Comparison of ENCODE assay signal across 8 cellular contexts in genomic region chr2:234500394-234501006, GRCh38. TPM values are rescaled to one million over a fixed set of nuclear protein-coding genes. Genes with fewer than 3 reads are reported as not detected.
DNase-seq lines count a peak whose midpoint lies in the region; ATAC-seq and TF ChIP-seq lines count a peak whose summit lies in the region.

No MANE protein-coding gene starts in this region.

- peaks cover 21 to 36% (median 33%) of the 10 kb centered on the region in 3 donors for H3K27me3 Mint-ChIP-seq in CD14-positive monocyte (ENCODE audit: low read depth in 3 of 3)
- H3K27me3 Mint-ChIP-seq in activated T-cell treated with anti-CD3 and anti-CD28 coated beads, Interleukin-2, amount 50 U/mL, for 72 hours (ENCODE audit: low read depth) = no peaks in the 10 kb centered on the region

- 45 to 54% (median 51%) methylated on average over 9 of the region's 9 CpGs for WGBS in ovary, 3 donors

- intact Hi-C loops in CD14-positive monocyte (cut with micrococcal nuclease) (loop anchor here (5.0 to 10.0 kb wide), 4 partner anchors 213 to 656 kb away; no protein-coding TSS in a partner anchor), ovary (cut with DNase I) (no loop called here)

- TF ChIP-seq EP300 in ovary (IDR thresholded peaks at IDR 0.05) = no peak

- H3K9me2 ChIP-seq in OCI-LY1 (ENCODE audit: low read depth, low read length) = no peaks in the 10 kb centered on the region

- H3K36me3 ChIP-seq in OCI-LY1 (ENCODE audit: insufficient read depth, low read length) (no peaks in the 10 kb centered on the region), ovary (no peaks in the 10 kb centered on the region)

- H3K27ac Mint-ChIP-seq in CD14-positive monocyte = peak overlapping the region in 1 of 7 donors; percentile 83
- H3K27ac Mint-ChIP-seq in activated T-cell treated with anti-CD3 and anti-CD28 coated beads, Interleukin-2, amount 50 U/mL, for 72 hours = peak overlapping the region; percentile 64

- H3K4me3 ChIP-seq in OCI-LY1 (ENCODE audit: low read depth, low read length, poor library complexity, severe bottlenecking) (no peak overlapping the region), ovary (no peak overlapping the region)

- no peaks in the 10 kb centered on the region for H4K20me1 ChIP-seq in OCI-LY1 (ENCODE audit: insufficient read depth, low read length)

- H3K9me3 ChIP-seq in OCI-LY1 (ENCODE audit: low read length) (no peaks in the 10 kb centered on the region), ovary (no peaks in the 10 kb centered on the region)

- H3K4me1 ChIP-seq in OCI-LY1 (ENCODE audit: insufficient read depth, low read length, severe bottlenecking) (peaks cover 9% of the 10 kb centered on the region), ovary (ENCODE audit: insufficient read depth) (peaks cover 8% of the 10 kb centered on the region)

- no peaks in the 10 kb centered on the region for H3K79me2 ChIP-seq in OCI-LY1 (ENCODE audit: insufficient read depth, low read length)

- no peaks in the 10 kb centered on the region for H3K27me3 ChIP-seq in OCI-LY1 (ENCODE audit: insufficient read depth, low read length)
- H3K27me3 ChIP-seq in ovary = no peaks in the 10 kb centered on the region

- H3K4me2 ChIP-seq in OCI-LY1 (ENCODE audit: low read length) = no peak overlapping the region

- H3K4me1 Mint-ChIP-seq in CD14-positive monocyte = peaks cover 8% of the 10 kb centered on the region
- peaks cover 36% of the 10 kb centered on the region for H3K4me1 Mint-ChIP-seq in activated T-cell treated with anti-CD3 and anti-CD28 coated beads, Interleukin-2, amount 50 U/mL, for 72 hours (ENCODE audit: low read depth)

- H3K4me3 Mint-ChIP-seq in CD14-positive monocyte = peak overlapping the region in 1 of 2 donors; percentile 24
- peak overlapping the region in 1 of 2 donors; percentile 57 for H3K4me3 Mint-ChIP-seq in activated T-cell treated with anti-CD3 and anti-CD28 coated beads, Interleukin-2, amount 50 U/mL, for 72 hours

- no peak for TF ChIP-seq POLR2A in ovary (IDR thresholded peaks at IDR 0.05)

- H3K9ac ChIP-seq in OCI-LY1 (ENCODE audit: low read length) = no peak overlapping the region

- no peaks in the 10 kb centered on the region for H3F3A ChIP-seq in OCI-LY1 (ENCODE audit: insufficient read depth, low read length)

- H3K27ac ChIP-seq in OCI-LY1 (ENCODE audit: low read depth, low read length, poor library complexity, severe bottlenecking) (no peak overlapping the region), ovary (no peak overlapping the region)

- peaks cover 0 to 9% (median 6%) of the 10 kb centered on the region in 7 donors for H3K9me3 Mint-ChIP-seq in CD14-positive monocyte
- no peaks in the 10 kb centered on the region for H3K9me3 Mint-ChIP-seq in activated T-cell treated with anti-CD3 and anti-CD28 coated beads, Interleukin-2, amount 50 U/mL, for 72 hours

- no peak overlapping the region for H2AFZ ChIP-seq in OCI-LY1 (ENCODE audit: low read length)

- TF ChIP-seq CTCF in CD14-positive monocyte (IDR thresholded peaks at IDR 0.05) (peak; percentile 57), OCI-LY1 (IDR thresholded peaks at IDR 0.05; ENCODE audit: low read length) (peak; percentile 73), ovary (IDR thresholded peaks at IDR 0.05) (no peak)

- peak; percentile 43 for ATAC-seq in GM19035 (IDR thresholded peaks at IDR 0.05; ENCODE audit: unreplicated experiment)
- peak; percentile 46 for ATAC-seq in HG03439 (IDR thresholded peaks at IDR 0.05; ENCODE audit: unreplicated experiment)
- peak; percentile 46 to 49 for ATAC-seq in activated T-cell treated with anti-CD3 and anti-CD28 coated beads, Interleukin-2, amount 50 U/mL, for 72 hours (replicated peaks in 1 of 2)

- peak; percentile 71 for DNase-seq in CD14-positive monocyte (ENCODE audit: low spot score)
- peak; percentile 69 to 72 for DNase-seq in activated T-cell treated with anti-CD3 and anti-CD28 coated beads, Interleukin-2, amount 50 U/mL, for 72 hours
- peak; percentile 31 for DNase-seq in fibroblast of the conjunctiva (ENCODE audit: low read depth)
- DNase-seq in pons (ENCODE audit: low spot score) = peak; percentile 74
- DNase-seq in ovary = no peak

- H3K36me3 Mint-ChIP-seq in CD14-positive monocyte = peaks cover 5 to 7% of the 10 kb centered on the region in 2 donors
- peaks cover 7% of the 10 kb centered on the region in 2 donors for H3K36me3 Mint-ChIP-seq in activated T-cell treated with anti-CD3 and anti-CD28 coated beads, Interleukin-2, amount 50 U/mL, for 72 hours (ENCODE audit: insufficient read depth in 2 of 2)

RNA-seq across cellular contexts. Expression of gene ARL4C, which starts 3.6 kb away (rescaled TPM):
- polyA plus RNA-seq in CD14-positive monocyte = 1 to 10 TPM; 4.0 to 6.4 TPM
- total RNA-seq in activated T-cell treated with anti-CD3 and anti-CD28 coated beads, Interleukin-2, amount 50 U/mL, for 72 hours = 10 to 100 TPM; 52.9 to 53.7 TPM
- total RNA-seq in ovary = 10 to 100 TPM in 1 of 7 donors, 1 to 10 TPM in 5, under 1 TPM in 1; 0.94 to 18.3 (median 5.1) TPM
- polyA plus RNA-seq in ovary = 1 to 10 TPM; 2.2 to 7.5 TPM

Comparison
In these comparisons a context has a peak if more than half of its experiments do, and no peak if none do; other contexts are left out.
1. DNase-seq: peak in CD14-positive monocyte (single experiment), activated T-cell treated with anti-CD3 and anti-CD28 coated beads, Interleukin-2, amount 50 U/mL, for 72 hours (2 of 2), fibroblast of the conjunctiva (single experiment) and pons (single experiment); none in ovary (0 of 5).
2. CTCF ChIP-seq: peak in CD14-positive monocyte (single experiment) and OCI-LY1 (single experiment); none in ovary (0 of 3).
3. intact Hi-C loops: an anchor here in CD14-positive monocyte (5.0 to 10.0 kb wide); none called in ovary.
4. Peak in every context shown above with its lines, with median percentiles within 50 percentile points of each other: ATAC-seq.